In genomic region chr6:166589334-166589731, GRCh38 we compare ENCODE assay signal across 12 cellular contexts. TPM values are rescaled to one million over a fixed set of nuclear protein-coding genes. Genes with fewer than 3 reads are reported as not detected.
DNase-seq lines count a peak whose midpoint lies in the region; ATAC-seq and TF ChIP-seq lines count a peak whose summit lies in the region.
"Had no signal": no experiment of that assay in that cellular context is flagged by ENCODE, and none has a peak within 500 bp of the region (broad histone marks: within the 10 kb centered on the region; RNA-seq: fewer than 3 reads in every experiment).

No MANE protein-coding gene starts in this region.

- no peaks in the 10 kb centered on the region for H3K27me3 Mint-ChIP-seq in naive B cell

- H3K36me3 Mint-ChIP-seq in naive B cell = no peaks in the 10 kb centered on the region

- no peaks in the 10 kb centered on the region for H3K9me3 ChIP-seq in OCI-LY7 (ENCODE audit: low read length)
- H3K9me3 ChIP-seq: heart left ventricle, sigmoid colon had no signal

- ATAC-seq in GM21723 (IDR thresholded peaks at IDR 0.05; ENCODE audit: unreplicated experiment) = peak; percentile 21
- ATAC-seq in naive B cell (ENCODE audit: low read depth in 2 of 2) = no peak
- ATAC-seq in HG02938 (IDR thresholded peaks at IDR 0.05; ENCODE audit: unreplicated experiment) = no peak

- H3K4me2 ChIP-seq in OCI-LY7 (ENCODE audit: low read length) = peak overlapping the region; percentile 79

- CTCF ChIA-PET in OCI-LY7 (lab: Charles Lee; ENCODE audit: unreplicated experiment) = interaction anchor here (1.7 kb wide), 1 partner anchor 38 kb away, joined by 7 read pairs; no protein-coding TSS in a partner anchor

- no peaks in the 10 kb centered on the region for H3K9me3 Mint-ChIP-seq in naive B cell

- H2AFZ ChIP-seq in OCI-LY7 (ENCODE audit: low read length) = peak overlapping the region; percentile 94; the same call in 1 of the 2 replicates

- TF ChIP-seq CTCF in GM10266 (IDR thresholded peaks at IDR 0.05; ENCODE audit: control insufficient read depth, insufficient read depth, low read depth, missing control alignments) (no peak), OCI-LY7 (conservative IDR thresholded peaks at IDR 0.05; ENCODE audit: low read length) (no peak)

- DNase-seq in GM10266 (ENCODE audit: extremely low spot score) (peak; percentile 29), OCI-LY7 (ENCODE audit: low spot score) (peak; percentile 5), naive B cell (peak; percentile 11), Ammon's horn (ENCODE audit: low spot score) (no peak), inferior parietal cortex (ENCODE audit: extremely low spot score) (no peak)
- DNase-seq in stimulated activated CD4-positive, alpha-beta T cell treated with anti-CD3 and anti-CD28 coated beads, Interleukin-1b, Interleukin-23, amount 100 ng/mL, for 48 hours = no peak
- DNase-seq: effector CD8-positive, alpha-beta T cell; heart left ventricle; NCI-H1930; sigmoid colon had no signal

- peak overlapping the region; percentile 93 for H3K27ac ChIP-seq in OCI-LY7 (ENCODE audit: low read depth, low read length, poor library complexity, severe bottlenecking)

- intact Hi-C loops in OCI-LY7 (cut with micrococcal nuclease; ENCODE audit: unreplicated experiment) = loop anchor here (5.0 kb wide), 1 partner anchor 127 kb away; no protein-coding TSS in a partner anchor

- peaks cover 31 to 44% (median 36%) of the 10 kb centered on the region in 3 donors for H3K4me1 Mint-ChIP-seq in naive B cell

- peak overlapping the region in 4 of 6 donors; percentile 35 to 81 (median 60) for H3K27ac Mint-ChIP-seq in naive B cell

- H3K9me2 ChIP-seq in OCI-LY7 (ENCODE audit: insufficient read depth, low read length) = no peaks in the 10 kb centered on the region

- H3K4me3 Mint-ChIP-seq in naive B cell = peak overlapping the region; percentile 50 to 92 (median 72)

- POLR2A ChIA-PET in OCI-LY7 (lab: Charles Lee) = interaction anchor here (0.6 to 1.7 kb wide), 6 partner anchors 8 to 248 kb away, joined by 3 to 6 read pairs (median 4); partner anchors contain the start of gene RPS6KA2

- no TSS peak for BruUV-seq in OCI-LY7 (replicated peaks; lab: Mats Ljungman, UMichigan)

- H4K20me1 ChIP-seq in OCI-LY7 (ENCODE audit: insufficient read depth, low read length) = no peaks in the 10 kb centered on the region

- H3K4me1 ChIP-seq in OCI-LY7 (ENCODE audit: insufficient read depth, low read length, poor library complexity, severe bottlenecking) = peaks cover 35% of the 10 kb centered on the region

- H3K79me2 ChIP-seq in OCI-LY7 (ENCODE audit: insufficient read depth, low read depth, low read length) = no peaks in the 10 kb centered on the region

- peak overlapping the region; percentile 32 for H3K4me3 ChIP-seq in OCI-LY7 (ENCODE audit: low read depth, low read length, poor library complexity, severe bottlenecking)
- H3K4me3 ChIP-seq: heart left ventricle, sigmoid colon had no signal

- H3K36me3 ChIP-seq in OCI-LY7 (ENCODE audit: insufficient read depth, low read length) = no peaks in the 10 kb centered on the region
- H3K36me3 ChIP-seq: heart left ventricle, sigmoid colon had no signal

RNA-seq across cellular contexts. Expression of gene RAMACL, which starts 2.9 kb away (rescaled TPM):
- 0.41 TPM in 1 of 2 replicates, not detected in the other for total RNA-seq in OCI-LY7 (2014; rRNA removed; shearing (Covaris generic))
- 0.30 and 0.33 TPM in 2 replicates for total RNA-seq in OCI-LY7 (2022)
- under 1 TPM in 5 of 6 donors, not detected in 1; 0.23 to 0.65 (median 0.52) TPM for polyA plus RNA-seq in naive B cell (ENCODE audit: low read depth in 6 of 6)

RNA-seq across cellular contexts. Expression of gene RPS6KA2, which starts 37.7 kb away (rescaled TPM):
- 0.69 and 1.6 TPM in 2 replicates for total RNA-seq in OCI-LY7 (2014; rRNA removed; shearing (Covaris generic))
- 1.5 and 1.9 TPM in 2 replicates for total RNA-seq in OCI-LY7 (2022)
- polyA plus RNA-seq in naive B cell (ENCODE audit: low read depth in 6 of 6) = 1 to 10 TPM; 2.1 to 5.4 (median 4.6) TPM

Comparison
In these comparisons a context has a peak if more than half of its experiments do, and no peak if none do; other contexts are left out.
1. DNase-seq: peak in GM10266 (single experiment), OCI-LY7 (single experiment) and naive B cell (single experiment); none in stimulated activated CD4-positive, alpha-beta T cell treated with anti-CD3 and anti-CD28 coated beads, Interleukin-1b, Interleukin-23, amount 100 ng/mL, for 48 hours (single experiment), Ammon's horn (single experiment) and inferior parietal cortex (single experiment).